In genomic region chr17:57648720-57649119, GRCh38 we compare ENCODE assay signal across 12 cellular contexts.
DNase-seq lines count a peak whose midpoint lies in the region; ATAC-seq, FAIRE-seq and TF ChIP-seq lines count a peak whose summit lies in the region.
"Had no signal": no experiment of that assay in that cellular context is flagged by ENCODE, and none has a peak within 500 bp of the region (broad histone marks: within the 10 kb centered on the region; RNA-seq: fewer than 3 reads in every experiment).

No MANE protein-coding gene starts in this region.

- no peak overlapping the region for H4K91ac ChIP-seq in neuronal stem cell (ENCODE audit: low read depth, low read length, poor library complexity)

- H3K36me3 ChIP-seq in HepG2 (replicated peaks in 1 of 2; ENCODE audit: control insufficient read depth in 1 of 2, insufficient read depth in 2 of 2, low read length in 2 of 2) (peaks cover 23 to 55% of the 10 kb centered on the region in 2 experiments), right lobe of liver (no peaks in the 10 kb centered on the region), endodermal cell (ENCODE audit: control insufficient read depth, insufficient read depth, low read length) (peaks cover 7% of the 10 kb centered on the region), neuronal stem cell (replicated peaks in 1 of 2; ENCODE audit: control insufficient read depth in 2 of 2, insufficient read depth in 2 of 2, low read length in 2 of 2) (peaks cover 8 to 58% of the 10 kb centered on the region in 2 donors)

- intact Hi-C loops in HepG2 (cut with micrococcal nuclease; ENCODE audit: unreplicated experiment) (no loop called here), right lobe of liver (cut with DNase I) (no loop called here), sciatic nerve (cut with DNase I) (no loop called here)

- FAIRE-seq in HepG2 (lab: Jason Lieb, UNC) = no peak

- H3K4ac ChIP-seq in neuronal stem cell (ENCODE audit: low read length) = no peak overlapping the region

- H3K4me3 Mint-ChIP-seq in endodermal cell = no peak overlapping the region
- H3K4me3 Mint-ChIP-seq: CD8-positive, alpha-beta memory T cell had no signal

- in situ Hi-C loops in HepG2 (cut with HindIII; ENCODE audit: extremely low pct_ligation_motif_present, low pct_unique_long_range_greater_than_20kb) = no loop called here

- no peak overlapping the region for H2BK15ac ChIP-seq in neuronal stem cell (ENCODE audit: low read length)

- no peaks in the 10 kb centered on the region for H3K9me3 Mint-ChIP-seq in endodermal cell
- H3K9me3 Mint-ChIP-seq: CD8-positive, alpha-beta memory T cell had no signal

- no peak overlapping the region for H4K8ac ChIP-seq in neuronal stem cell (ENCODE audit: low read depth, low read length)

- H3K9me3 ChIP-seq in HepG2 (ENCODE audit: low read length) (no peaks in the 10 kb centered on the region), right lobe of liver (no peaks in the 10 kb centered on the region), endodermal cell (ENCODE audit: control insufficient read depth, low read length) (no peaks in the 10 kb centered on the region), neuronal stem cell (replicated peaks in 1 of 2; ENCODE audit: control insufficient read depth in 2 of 2, insufficient read depth in 1 of 2, low read depth in 1 of 2, low read length in 2 of 2) (no peaks in the 10 kb centered on the region)
- H3K9me3 ChIP-seq: BLaER1, Caco-2 had no signal

- DNase-seq in HepG2 (ENCODE audit: low spot score) (no peak), right lobe of liver (no peak), endodermal cell (peak; percentile 65), neuronal stem cell (ENCODE audit: low spot score) (no peak), sciatic nerve (ENCODE audit: low spot score) (no peak)
- no peak for DNase-seq in activated naive CD4-positive, alpha-beta T cell (lab: John Stamatoyannopoulos, UW)
- DNase-seq: Caco-2; CD8-positive, alpha-beta memory T cell; H7 had no signal

- no peak overlapping the region for H3K27ac Mint-ChIP-seq in endodermal cell

- H3K27ac ChIP-seq in HepG2 (ENCODE audit: extremely low read length, insufficient read depth, low read length) (no peak overlapping the region), right lobe of liver (no peak overlapping the region), endodermal cell (ENCODE audit: low read depth, low read length) (no peak overlapping the region), neuronal stem cell (replicated peaks; ENCODE audit: low read length) (no peak overlapping the region)
- H3K27ac ChIP-seq: 22Rv1, BLaER1 had no signal

- BruUV-seq in HepG2 (replicated peaks; lab: Mats Ljungman, UMichigan) = no TSS peak

- H3K4me1 ChIP-seq in HepG2 (ENCODE audit: insufficient read depth, low read length) (no peaks in the 10 kb centered on the region), right lobe of liver (no peaks in the 10 kb centered on the region), endodermal cell (ENCODE audit: control insufficient read depth, insufficient read depth, low read length) (no peaks in the 10 kb centered on the region), neuronal stem cell (ENCODE audit: control insufficient read depth in 2 of 2, insufficient read depth in 1 of 2, low read depth in 1 of 2, low read length in 2 of 2) (peaks cover 17 to 33% of the 10 kb centered on the region in 2 donors)
- H3K4me1 ChIP-seq: Caco-2 had no signal

- H3K79me1 ChIP-seq in neuronal stem cell (ENCODE audit: low read depth, low read length) = peaks cover 5% of the 10 kb centered on the region

- no peak overlapping the region for H2AFZ ChIP-seq in HepG2 (ENCODE audit: low read length)
- no peak overlapping the region for H2AFZ ChIP-seq in neuronal stem cell (ENCODE audit: low read length)

- TF ChIP-seq CTCF in HepG2 (CRISPR knock-in tag; IDR thresholded peaks at IDR 0.05) (no peak), right lobe of liver (IDR thresholded peaks at IDR 0.05) (no peak), endodermal cell (conservative IDR thresholded peaks at IDR 0.05) (no peak)

- POLR2A ChIA-PET in HepG2 (lab: Yijun Ruan, JAX) = no interaction called here

- no peaks in the 10 kb centered on the region for H3K27me3 ChIP-seq in HepG2 (ENCODE audit: control insufficient read depth in 1 of 2, insufficient read depth in 2 of 2, low read length in 2 of 2)
- H3K27me3 ChIP-seq in right lobe of liver = no peaks in the 10 kb centered on the region
- H3K27me3 ChIP-seq in endodermal cell (ENCODE audit: control insufficient read depth, insufficient read depth, low read length, poor library complexity, severe bottlenecking) = no peaks in the 10 kb centered on the region
- no peaks in the 10 kb centered on the region for H3K27me3 ChIP-seq in neuronal stem cell (ENCODE audit: control insufficient read depth in 3 of 3, insufficient read depth in 3 of 3, low read depth in 1 of 3, low read length in 3 of 3)
- H3K27me3 ChIP-seq: BLaER1 had no signal

- no peak overlapping the region for H2BK120ac ChIP-seq in neuronal stem cell (ENCODE audit: low read depth, low read length)

- H2BK12ac ChIP-seq in neuronal stem cell (ENCODE audit: low read length) = peak overlapping the region; percentile 30

- no peak overlapping the region for H2BK5ac ChIP-seq in neuronal stem cell (ENCODE audit: low read length)

- H3K14ac ChIP-seq in neuronal stem cell (ENCODE audit: low read length) = no peak overlapping the region

- TF ChIP-seq POLR2A in HepG2 (IDR thresholded peaks at IDR 0.05; ENCODE audit: insufficient read depth in 1 of 2, low read depth in 2 of 2, low read length in 2 of 2) (no peak), right lobe of liver (IDR thresholded peaks at IDR 0.05) (no peak)

- H3K79me2 ChIP-seq in HepG2 (ENCODE audit: insufficient read depth, low read length) = no peaks in the 10 kb centered on the region

- H3K4me1 Mint-ChIP-seq in endodermal cell = no peaks in the 10 kb centered on the region

- peak; percentile 15; the same call in 1 of the 3 replicates for ATAC-seq in HepG2
- ATAC-seq in right lobe of liver = no peak
- no peak for ATAC-seq in sciatic nerve
- no peak for ATAC-seq in SK-N-SH treated with all-trans-retinoic acid at 6 μM for 48 hours

- no peaks in the 10 kb centered on the region for H3K27me3 Mint-ChIP-seq in endodermal cell (ENCODE audit: insufficient read depth)

- H3K23ac ChIP-seq in neuronal stem cell (ENCODE audit: low read depth, low read length, poor library complexity) = no peak overlapping the region

- no peaks in the 10 kb centered on the region for H4K20me1 ChIP-seq in HepG2 (ENCODE audit: insufficient read depth, low read length)

- no peak overlapping the region for H3K9ac ChIP-seq in HepG2 (ENCODE audit: insufficient read depth, low read depth, low read length)
- no peak overlapping the region for H3K9ac ChIP-seq in endodermal cell (ENCODE audit: extremely low read depth, low read length, poor library complexity, severe bottlenecking)
- H3K9ac ChIP-seq in neuronal stem cell (ENCODE audit: low read depth, low read length, poor library complexity) = no peak overlapping the region
- H3K9ac ChIP-seq: BLaER1 had no signal

- TF ChIP-seq EP300 in HepG2 (IDR thresholded peaks at IDR 0.05; ENCODE audit: low read depth in 2 of 2, low read length in 2 of 2) = no peak
- no peak for TF ChIP-seq EP300 in HepG2 (CRISPR knock-in tag; IDR thresholded peaks at IDR 0.05; ENCODE audit: borderline replicate concordance)

- CTCF ChIA-PET in HepG2 (lab: Yijun Ruan, JAX; ENCODE audit: low intra/inter-chr PET ratio, low total read pairs) = no interaction called here

- peak overlapping the region; percentile 58 for H3K18ac ChIP-seq in neuronal stem cell (ENCODE audit: low read length)

- H3K4me2 ChIP-seq in HepG2 (ENCODE audit: low read depth, low read length) (no peak overlapping the region), neuronal stem cell (ENCODE audit: insufficient read depth, low read length, poor library complexity, severe bottlenecking) (no peak overlapping the region)
- H3K4me2 ChIP-seq: BLaER1 had no signal

- no peak for TF ChIP-seq RAD21 in HepG2 (CRISPR knock-in tag; IDR thresholded peaks at IDR 0.05)

- H3K4me3 ChIP-seq in HepG2 (replicated peaks in 1 of 3; ENCODE audit: insufficient read depth in 1 of 3, low read depth in 2 of 3, low read length in 3 of 3) (no peak overlapping the region), right lobe of liver (no peak overlapping the region), endodermal cell (ENCODE audit: low read length) (no peak overlapping the region), neuronal stem cell (ENCODE audit: low read length in 2 of 2) (no peak overlapping the region)
- H3K4me3 ChIP-seq: BLaER1 had no signal

- peaks cover 4% of the 10 kb centered on the region for H3K36me3 Mint-ChIP-seq in endodermal cell (ENCODE audit: low read depth)

- no peak overlapping the region for H2AK5ac ChIP-seq in neuronal stem cell (ENCODE audit: low read depth, low read length)

- 64% methylated on average over 3 of the region's 5 CpGs for WGBS in HepG2 (ENCODE audit: low lambda C conversion rate)
- WGBS in right lobe of liver (ENCODE audit: insufficient coverage, low coverage, low lambda C conversion rate, missing lambda C conversion rate) = no CpG with 5 or more reads among the region's 5 CpGs
- WGBS in endodermal cell (ENCODE audit: insufficient coverage in 1 of 2, insufficient read length in 1 of 2), 2 experiments = 89 to 98% methylated on average over 3 to 5 of the region's 5 CpGs
- WGBS in neuronal stem cell (ENCODE audit: extremely low coverage in 2 of 2, insufficient read length in 2 of 2, insufficient replicate concordance in 1 of 2), 2 donors = no CpG with 5 or more reads among the region's 5 CpGs

TF ChIP-seq in HepG2, 621 proteins besides CTCF, POLR2A, EP300 and RAD21:
- peak; percentile 25 for TF ChIP-seq AGO2 (optimal IDR thresholded peaks at IDR 0.05; ENCODE audit: low read depth, low read length)
- TF ChIP-seq ZNF333 (CRISPR knock-in tag; IDR thresholded peaks at IDR 0.05; ENCODE audit: borderline replicate concordance) = no peak

TF ChIP-seq in SK-N-SH treated with all-trans-retinoic acid at 6 μM for 48 hours, 23 proteins besides CTCF, POLR2A, EP300 and RAD21 (continues in another document):
- TF ChIP-seq ZNF8 (CRISPR knock-in tag; IDR thresholded peaks at IDR 0.05) = no peak
